In genomic region chr19:10207026-10207425, GRCh38 we compare ENCODE assay signal across 28 cellular contexts. TPM values are rescaled to one million over a fixed set of nuclear protein-coding genes. Genes with fewer than 3 reads are reported as not detected.
A peak's percentile ranks its signal among the peaks of the same experiment; 100 is the strongest.
DNase-seq lines count a peak whose midpoint lies in the region; ATAC-seq, FAIRE-seq and TF ChIP-seq lines count a peak whose summit lies in the region.
"Had no signal": no experiment of that assay in that cellular context is flagged by ENCODE, and none has a peak within 500 bp of the region (broad histone marks: within the 10 kb centered on the region; RNA-seq: fewer than 3 reads in every experiment).

No MANE protein-coding gene starts in this region.

- H3K27ac Mint-ChIP-seq in activated naive CD8-positive, alpha-beta T cell: peak overlapping the region; percentile 16
- no peak overlapping the region for H3K27ac Mint-ChIP-seq in activated naive CD8-positive, alpha-beta T cell treated with anti-CD3 and anti-CD28 coated beads for 36 hours
- H3K27ac Mint-ChIP-seq in astrocyte (ENCODE audit: unreplicated experiment): peak overlapping the region; percentile 18
- H3K27ac Mint-ChIP-seq: activated CD8-positive, alpha-beta memory T cell treated with anti-CD3 and anti-CD28 coated beads, Interleukin-2, amount 10 ng/mL, durations not matched to agents 7 days and 5 days; B cell; naive thymus-derived CD8-positive, alpha-beta T cell; stimulated activated effector memory CD8-positive, alpha-beta T cell treated with anti-CD3 and anti-CD28 coated beads, Interleukin-12 subunit alpha, Interleukin-12 subunit beta, amount 100 ng/mL, for 72 hours; WTC11 had no signal

- H3K4me3 Mint-ChIP-seq in activated naive CD8-positive, alpha-beta T cell: no peak overlapping the region
- no peak overlapping the region for H3K4me3 Mint-ChIP-seq in activated naive CD8-positive, alpha-beta T cell treated with anti-CD3 and anti-CD28 coated beads for 36 hours
- peak overlapping the region; percentile 14 for H3K4me3 Mint-ChIP-seq in astrocyte (ENCODE audit: unreplicated experiment)
- H3K4me3 Mint-ChIP-seq: activated CD8-positive, alpha-beta memory T cell treated with anti-CD3 and anti-CD28 coated beads, Interleukin-2, amount 10 ng/mL, durations not matched to agents 7 days and 5 days; B cell; naive thymus-derived CD8-positive, alpha-beta T cell; stimulated activated effector memory CD8-positive, alpha-beta T cell treated with anti-CD3 and anti-CD28 coated beads, Interleukin-12 subunit alpha, Interleukin-12 subunit beta, amount 100 ng/mL, for 72 hours; WTC11 had no signal

- H4K20me1 ChIP-seq in HCT116 (ENCODE audit: insufficient read depth) (no peaks in the 10 kb centered on the region), astrocyte (ENCODE audit: insufficient read depth, low read length) (no peaks in the 10 kb centered on the region), osteoblast (ENCODE audit: insufficient read depth, low read length) (no peaks in the 10 kb centered on the region)

- no peaks in the 10 kb centered on the region for H3K27me3 Mint-ChIP-seq in activated naive CD8-positive, alpha-beta T cell
- H3K27me3 Mint-ChIP-seq in activated naive CD8-positive, alpha-beta T cell treated with anti-CD3 and anti-CD28 coated beads for 36 hours: no peaks in the 10 kb centered on the region
- H3K27me3 Mint-ChIP-seq in astrocyte (ENCODE audit: low read depth, unreplicated experiment): peaks cover 3% of the 10 kb centered on the region
- H3K27me3 Mint-ChIP-seq: B cell had no signal

- POLR2A ChIA-PET in HCT116 (lab: Charles Lee): no interaction called here

- H3K27me3 ChIP-seq in HCT116 (ENCODE audit: insufficient read depth, low read length) (no peaks in the 10 kb centered on the region), astrocyte (ENCODE audit: insufficient read depth, low read length) (no peaks in the 10 kb centered on the region), osteoblast (ENCODE audit: insufficient read depth, low read length) (no peaks in the 10 kb centered on the region)
- H3K27me3 ChIP-seq: colonic mucosa, heart left ventricle, upper lobe of right lung had no signal

- ATAC-seq in HCT116 (no peak), HG02642 (IDR thresholded peaks at IDR 0.05; ENCODE audit: poor library complexity, unreplicated experiment) (no peak), HG03175 (IDR thresholded peaks at IDR 0.05; ENCODE audit: unreplicated experiment) (no peak)
- ATAC-seq: activated CD8-positive, alpha-beta memory T cell treated with anti-CD3 and anti-CD28 coated beads, Interleukin-2, amount 10 ng/mL, durations not matched to agents 7 days and 5 days; naive thymus-derived CD8-positive, alpha-beta T cell; stimulated activated effector memory CD8-positive, alpha-beta T cell treated with anti-CD3 and anti-CD28 coated beads, Interleukin-12 subunit alpha, Interleukin-12 subunit beta, amount 100 ng/mL, for 72 hours; WTC11 had no signal

- H3K27ac ChIP-seq in HCT116 (ENCODE audit: low read depth, low read length) (peak overlapping the region; percentile 43; the same call in 1 of the 2 replicates), astrocyte (ENCODE audit: low read depth, low read length) (peak overlapping the region; percentile 55), osteoblast (ENCODE audit: low read depth, low read length) (peak overlapping the region; percentile 65)
- H3K27ac ChIP-seq: colonic mucosa, heart left ventricle, KMS-11 had no signal

- no peak for DNase-seq in activated naive CD8-positive, alpha-beta T cell treated with anti-CD3 and anti-CD28 coated beads for 36 hours
- DNase-seq in HCT116 (ENCODE audit: low read depth, low spot score) (no peak), astrocyte (ENCODE audit: low read depth) (no peak), osteoblast (ENCODE audit: insufficient read length, low spot score, missing footprints) (peak; percentile 10), NCI-H748 treated with DMSO at 0.1 percent for 48 hours (lab: John Stamatoyannopoulos, UW) (no peak)
- DNase-seq: activated CD8-positive, alpha-beta memory T cell treated with anti-CD3 and anti-CD28 coated beads, Interleukin-2, amount 10 ng/mL, durations not matched to agents 7 days and 5 days; activated T-cell treated with anti-CD3 and anti-CD28 coated beads, Interleukin-2, amount 50 U/mL, for 48 hours; colonic mucosa; GM23248; heart left ventricle; kidney; midbrain; naive thymus-derived CD8-positive, alpha-beta T cell; NCI-H146; NCI-H510A treated with DMSO at 0.1 percent for 48 hours; stimulated activated CD4-positive, alpha-beta T cell treated with anti-CD3 and anti-CD28 coated beads, Interleukin-12 subunit alpha, Interleukin-12 subunit beta, amount 100 ng/mL, for 4 hours; stimulated activated CD4-positive, alpha-beta T cell treated with anti-CD3 and anti-CD28 coated beads, Interleukin-4, amount 100 ng/mL, for 1 hour; substantia nigra; upper lobe of right lung had no signal

- no peak overlapping the region for H2AFZ ChIP-seq in HCT116 (ENCODE audit: low read depth, low read length, poor library complexity, severe bottlenecking)
- peak overlapping the region; percentile 71 for H2AFZ ChIP-seq in astrocyte (ENCODE audit: low read depth, low read length)
- no peak overlapping the region for H2AFZ ChIP-seq in osteoblast (ENCODE audit: low read length)
- H2AFZ ChIP-seq: GM23248 had no signal

- peaks cover 27 to 33% of the 10 kb centered on the region in 2 experiments for H3K4me1 ChIP-seq in HCT116 (ENCODE audit: control insufficient read depth in 1 of 2, insufficient read depth in 2 of 2, low read length in 2 of 2)
- peaks cover 19% of the 10 kb centered on the region for H3K4me1 ChIP-seq in astrocyte (ENCODE audit: insufficient read depth, low read length)
- H3K4me1 ChIP-seq in osteoblast (ENCODE audit: insufficient read depth, low read length): peaks cover 18% of the 10 kb centered on the region
- H3K4me1 ChIP-seq: colonic mucosa, upper lobe of right lung had no signal

- H3K4me2 ChIP-seq in HCT116 (ENCODE audit: low read length) (no peak overlapping the region), astrocyte (ENCODE audit: low read length) (peak overlapping the region; percentile 21), osteoblast (ENCODE audit: insufficient read depth, low read length) (no peak overlapping the region)

- H3K9me3 Mint-ChIP-seq in activated naive CD8-positive, alpha-beta T cell (ENCODE audit: low read depth): no peaks in the 10 kb centered on the region
- H3K9me3 Mint-ChIP-seq in activated naive CD8-positive, alpha-beta T cell treated with anti-CD3 and anti-CD28 coated beads for 36 hours: peaks cover 7% of the 10 kb centered on the region
- peaks cover 9% of the 10 kb centered on the region for H3K9me3 Mint-ChIP-seq in astrocyte (ENCODE audit: unreplicated experiment)
- H3K9me3 Mint-ChIP-seq: stimulated activated effector memory CD8-positive, alpha-beta T cell treated with anti-CD3 and anti-CD28 coated beads, Interleukin-12 subunit alpha, Interleukin-12 subunit beta, amount 100 ng/mL, for 72 hours had no signal

- CTCF ChIA-PET in HCT116 (lab: Charles Lee): interaction anchor here (1.1 kb wide), 1 partner anchor 43 kb away, joined by 3 read pairs; no protein-coding TSS in a partner anchor

- no peaks in the 10 kb centered on the region for H3K9me2 ChIP-seq in HCT116 (ENCODE audit: insufficient read depth)

- no peak for TF ChIP-seq RAD21 in HCT116 (IDR thresholded peaks at IDR 0.05; ENCODE audit: low read depth)

- RAD21 ChIA-PET in HCT116 (lab: Charles Lee; ENCODE audit: low non-redundant PET in 1 of 2, low total read pairs in 2 of 2, uncharacterized antibody in 2 of 2, unreplicated experiment in 2 of 2): interaction anchor here in 1 of 2 experiments (0.6 kb wide), 1 partner anchor 35 kb away, joined by 5 read pairs; no protein-coding TSS in a partner anchor

- TF ChIP-seq CTCF in HCT116 (IDR thresholded peaks at IDR 0.05 in 2 of 3, conservative IDR thresholded peaks at IDR 0.05 in 1 of 3; ENCODE audit: borderline replicate concordance in 1 of 3, insufficient read depth in 1 of 3, low read depth in 2 of 3, low read length in 2 of 3): no peak; a peak in 1 of 6 replicates
- no peak for TF ChIP-seq CTCF in astrocyte (IDR thresholded peaks at IDR 0.05; ENCODE audit: insufficient read depth, low read depth, low read length)
- TF ChIP-seq CTCF in osteoblast (IDR thresholded peaks at IDR 0.05; ENCODE audit: extremely low read depth, low read depth, low read length): no peak

- H3K4me1 Mint-ChIP-seq in activated naive CD8-positive, alpha-beta T cell (ENCODE audit: low read depth): no peaks in the 10 kb centered on the region
- no peaks in the 10 kb centered on the region for H3K4me1 Mint-ChIP-seq in activated naive CD8-positive, alpha-beta T cell treated with anti-CD3 and anti-CD28 coated beads for 36 hours
- peaks cover 11% of the 10 kb centered on the region for H3K4me1 Mint-ChIP-seq in astrocyte (ENCODE audit: low read depth, unreplicated experiment)
- H3K4me1 Mint-ChIP-seq: B cell; stimulated activated effector memory CD8-positive, alpha-beta T cell treated with anti-CD3 and anti-CD28 coated beads, Interleukin-12 subunit alpha, Interleukin-12 subunit beta, amount 100 ng/mL, for 72 hours had no signal

- no TSS peak for BruUV-seq in HCT116 (replicated peaks; lab: Mats Ljungman, UMichigan)

- H3K9ac ChIP-seq in HCT116 (ENCODE audit: low read length) (no peak overlapping the region), astrocyte (ENCODE audit: low read length) (peak overlapping the region; percentile 19)
- H3K9ac ChIP-seq: GM23248, KMS-11 had no signal

- H3K9me3 ChIP-seq in HCT116 (ENCODE audit: control insufficient read depth in 1 of 2, insufficient read depth in 1 of 2, low read depth in 1 of 2, low read length in 2 of 2) (peaks cover 0 to 9% of the 10 kb centered on the region in 2 experiments; a peak in 1 of 4 replicates), astrocyte (ENCODE audit: insufficient read depth, low read depth, low read length) (no peaks in the 10 kb centered on the region), osteoblast (ENCODE audit: low read depth, low read length) (no peaks in the 10 kb centered on the region)
- H3K9me3 ChIP-seq: colonic mucosa, upper lobe of right lung had no signal

- intact Hi-C loops in HCT116 (cut with micrococcal nuclease): no loop called here

- no peaks in the 10 kb centered on the region for H3K79me2 ChIP-seq in HCT116 (ENCODE audit: insufficient read depth, low read length)
- H3K79me2 ChIP-seq in astrocyte (ENCODE audit: insufficient read depth, low read length): no peaks in the 10 kb centered on the region
- no peaks in the 10 kb centered on the region for H3K79me2 ChIP-seq in osteoblast (ENCODE audit: insufficient read depth, low read length)

- H3K4me3 ChIP-seq in HCT116 (replicated peaks in 1 of 2; ENCODE audit: low read depth in 1 of 2, low read length in 2 of 2) (no peak overlapping the region), astrocyte (ENCODE audit: insufficient read depth, low read depth, low read length) (no peak overlapping the region), osteoblast (ENCODE audit: insufficient read depth, low read length) (no peak overlapping the region)
- H3K4me3 ChIP-seq: colonic mucosa, GM23248, heart left ventricle, upper lobe of right lung had no signal

- no peaks in the 10 kb centered on the region for H3K36me3 ChIP-seq in HCT116 (ENCODE audit: control insufficient read depth in 1 of 2, insufficient read depth in 2 of 2, low read length in 2 of 2)
- no peaks in the 10 kb centered on the region for H3K36me3 ChIP-seq in astrocyte (ENCODE audit: insufficient read depth, low read length)
- no peaks in the 10 kb centered on the region for H3K36me3 ChIP-seq in osteoblast (ENCODE audit: insufficient read depth, low read length)
- H3K36me3 ChIP-seq: colonic mucosa, heart left ventricle, upper lobe of right lung had no signal

- peaks cover 2% of the 10 kb centered on the region for H3K36me3 Mint-ChIP-seq in activated naive CD8-positive, alpha-beta T cell
- no peaks in the 10 kb centered on the region for H3K36me3 Mint-ChIP-seq in activated naive CD8-positive, alpha-beta T cell treated with anti-CD3 and anti-CD28 coated beads for 36 hours
- peaks cover 2% of the 10 kb centered on the region for H3K36me3 Mint-ChIP-seq in astrocyte (ENCODE audit: low read depth, unreplicated experiment)
- H3K36me3 Mint-ChIP-seq: activated CD8-positive, alpha-beta memory T cell treated with anti-CD3 and anti-CD28 coated beads, Interleukin-2, amount 10 ng/mL, durations not matched to agents 7 days and 5 days; stimulated activated effector memory CD8-positive, alpha-beta T cell treated with anti-CD3 and anti-CD28 coated beads, Interleukin-12 subunit alpha, Interleukin-12 subunit beta, amount 100 ng/mL, for 72 hours; WTC11 had no signal

- no peak for TF ChIP-seq POLR2A in HCT116 (IDR thresholded peaks at IDR 0.05; ENCODE audit: borderline replicate concordance, extremely low read depth, insufficient read depth, insufficient read length)

- FAIRE-seq in astrocyte (lab: Jason Lieb, UNC): no peak
- FAIRE-seq: GM12891, kidney, RCC 7860 had no signal

RNA-seq across cellular contexts. Expression of gene DNMT1, which starts 12.3 kb away (rescaled TPM):
- total RNA-seq in activated naive CD8-positive, alpha-beta T cell treated with anti-CD3 and anti-CD28 coated beads for 36 hours: 100 to 1,000 TPM; 337 to 352 TPM
- total RNA-seq in HCT116 (2021; ENCODE audit: unreplicated experiment) (235 TPM), astrocyte (42.6 and 50.6 TPM in 2 replicates), osteoblast (24.2 and 33.7 TPM in 2 replicates)
- polyA plus RNA-seq in HCT116 (2012): 110 and 112 TPM in 2 replicates

RNA-seq across cellular contexts. Expression of gene S1PR2, which starts 24.1 kb away (rescaled TPM):
- 1 to 10 TPM; 7.7 to 7.9 TPM for total RNA-seq in activated naive CD8-positive, alpha-beta T cell treated with anti-CD3 and anti-CD28 coated beads for 36 hours
- 6.1 TPM for total RNA-seq in HCT116 (2021; ENCODE audit: unreplicated experiment)
- polyA plus RNA-seq in HCT116 (2012): 3.8 and 3.9 TPM in 2 replicates
- total RNA-seq in astrocyte: 15.7 and 16.8 TPM in 2 replicates
- total RNA-seq in osteoblast: 9.4 and 14.1 TPM in 2 replicates

RNA-seq across cellular contexts. Expression of gene MRPL4, which starts 45.0 kb away (rescaled TPM):
- 100 to 1,000 TPM; 179 to 182 TPM for total RNA-seq in activated naive CD8-positive, alpha-beta T cell treated with anti-CD3 and anti-CD28 coated beads for 36 hours
- 146 TPM for total RNA-seq in HCT116 (2021; ENCODE audit: unreplicated experiment)
- polyA plus RNA-seq in HCT116 (2012): 138 and 148 TPM in 2 replicates
- 57.8 and 60.3 TPM in 2 replicates for total RNA-seq in astrocyte
- total RNA-seq in osteoblast: 37.1 and 37.3 TPM in 2 replicates
